In genomic region chr21:29904359-29905282, GRCh38 we compare ENCODE assay signal across 18 cellular contexts. TPM values are rescaled to one million over a fixed set of nuclear protein-coding genes. Genes with fewer than 3 reads are reported as not detected.
A peak's percentile ranks its signal among the peaks of the same experiment; 100 is the strongest.
DNase-seq lines count a peak whose midpoint lies in the region; ATAC-seq and TF ChIP-seq lines count a peak whose summit lies in the region.
"Had no signal": no experiment of that assay in that cellular context is flagged by ENCODE, and none has a peak within 500 bp of the region (broad histone marks: within the 10 kb centered on the region; RNA-seq: fewer than 3 reads in every experiment).

No MANE protein-coding gene starts in this region.

- H3K27ac ChIP-seq in gastroesophageal sphincter, result no peak overlapping the region

- no peak for TF ChIP-seq POLR2A in gastroesophageal sphincter (IDR thresholded peaks at IDR 0.05)

- DNase-seq in HS-5 (ENCODE audit: low read depth) (peak; percentile 56), SK-MEL-5 (ENCODE audit: low read depth, low spot score) (peak; percentile 21), fibroblast of mammary gland (ENCODE audit: low read depth) (peak; percentile 84), retinal pigment epithelial cell (ENCODE audit: low read depth) (no peak), T1000 (lab: John Stamatoyannopoulos, UW) (no peak)
- DNase-seq: activated B cell treated with CpG ODN at 0.5 μM for 24 hours; activated CD8-positive, alpha-beta memory T cell treated with anti-CD3 and anti-CD28 coated beads, Interleukin-2, amount 50 U/mL, for 48 hours; kidney glomerular epithelial cell; naive B cell; NCI-H1436; NCI-H524; SIG-M5 had no signal

- no peak overlapping the region for H3K4me3 ChIP-seq in fibroblast of mammary gland (ENCODE audit: control insufficient read depth, low read depth, low read length)
- H3K4me3 ChIP-seq in retinal pigment epithelial cell (ENCODE audit: low read length), result no peak overlapping the region
- no peak overlapping the region for H3K4me3 ChIP-seq in gastroesophageal sphincter

- no peaks in the 10 kb centered on the region for H3K27me3 ChIP-seq in gastroesophageal sphincter

- no peaks in the 10 kb centered on the region for H3K36me3 ChIP-seq in gastroesophageal sphincter

- WGBS in gastroesophageal sphincter (ENCODE audit: low coverage in 1 of 2), 2 donors, result 40 to 43% methylated on average over 6 to 10 of the region's 11 CpGs

- no peak for TF ChIP-seq CTCF in fibroblast of mammary gland (conservative IDR thresholded peaks at IDR 0.05; ENCODE audit: control insufficient read depth, insufficient read depth, low read depth, low read length)
- TF ChIP-seq CTCF in retinal pigment epithelial cell (conservative IDR thresholded peaks at IDR 0.05; ENCODE audit: low read depth, low read length), result peak; percentile 3
- no peak for TF ChIP-seq CTCF in gastroesophageal sphincter (IDR thresholded peaks at IDR 0.05)

- in situ Hi-C loops in SK-MEL-5 (cut with HindIII; ENCODE audit: low pct_unique_long_range_greater_than_20kb, low sequenced_read_pairs), result no loop called here

- ATAC-seq in GM19035 (IDR thresholded peaks at IDR 0.05; ENCODE audit: unreplicated experiment), result no peak
- no peak for ATAC-seq in gastroesophageal sphincter
- ATAC-seq: activated naive CD4-positive, alpha-beta T cell treated with anti-CD3 and anti-CD28 coated beads, Interleukin-2, amount 50 U/mL, for 72 hours; sciatic nerve had no signal

- no peak for TF ChIP-seq EP300 in gastroesophageal sphincter (IDR thresholded peaks at IDR 0.05)

- H3K9me3 ChIP-seq in gastroesophageal sphincter, result peaks cover 0 to 6% (median 0%) of the 10 kb centered on the region in 3 donors

- no peaks in the 10 kb centered on the region for H3K4me1 ChIP-seq in gastroesophageal sphincter

RNA-seq across cellular contexts. Expression of gene GRIK1, which starts 35.2 kb away (rescaled TPM):
- total RNA-seq in SK-MEL-5 (2014; rRNA removed; shearing (Covaris generic)), result 0.05 and 0.11 TPM in 2 replicates
- polyA plus RNA-seq in SK-MEL-5 (2015; cell fraction: cytosol; rRNA removed), result 0.14 TPM in 1 of 2 replicates, not detected in the other
- polyA plus RNA-seq in SK-MEL-5 (2015; cell fraction: nucleus; rRNA removed), result 0.28 TPM in 1 of 2 replicates, not detected in the other
- total RNA-seq in gastroesophageal sphincter, result under 1 TPM in 2 of 4 donors, not detected in 2; 0.32 to 0.67 TPM
- total RNA-seq: activated B cell treated with CpG ODN at 0.5 μM for 24 hours; activated naive CD4-positive, alpha-beta T cell treated with anti-CD3 and anti-CD28 coated beads, Interleukin-2, amount 50 U/mL, for 72 hours; G401 had no signal
- polyA plus RNA-seq: CD14-positive monocyte had no signal

Comparison
In these comparisons a context has a peak if more than half of its experiments do, and no peak if none do; other contexts are left out.
1. DNase-seq: peak in HS-5 (single experiment), SK-MEL-5 (single experiment) and fibroblast of mammary gland (single experiment); none in retinal pigment epithelial cell (single experiment) and T1000 (single experiment).